1 cellular context compared by ENCODE assay signal in the genomic region with DNA sequence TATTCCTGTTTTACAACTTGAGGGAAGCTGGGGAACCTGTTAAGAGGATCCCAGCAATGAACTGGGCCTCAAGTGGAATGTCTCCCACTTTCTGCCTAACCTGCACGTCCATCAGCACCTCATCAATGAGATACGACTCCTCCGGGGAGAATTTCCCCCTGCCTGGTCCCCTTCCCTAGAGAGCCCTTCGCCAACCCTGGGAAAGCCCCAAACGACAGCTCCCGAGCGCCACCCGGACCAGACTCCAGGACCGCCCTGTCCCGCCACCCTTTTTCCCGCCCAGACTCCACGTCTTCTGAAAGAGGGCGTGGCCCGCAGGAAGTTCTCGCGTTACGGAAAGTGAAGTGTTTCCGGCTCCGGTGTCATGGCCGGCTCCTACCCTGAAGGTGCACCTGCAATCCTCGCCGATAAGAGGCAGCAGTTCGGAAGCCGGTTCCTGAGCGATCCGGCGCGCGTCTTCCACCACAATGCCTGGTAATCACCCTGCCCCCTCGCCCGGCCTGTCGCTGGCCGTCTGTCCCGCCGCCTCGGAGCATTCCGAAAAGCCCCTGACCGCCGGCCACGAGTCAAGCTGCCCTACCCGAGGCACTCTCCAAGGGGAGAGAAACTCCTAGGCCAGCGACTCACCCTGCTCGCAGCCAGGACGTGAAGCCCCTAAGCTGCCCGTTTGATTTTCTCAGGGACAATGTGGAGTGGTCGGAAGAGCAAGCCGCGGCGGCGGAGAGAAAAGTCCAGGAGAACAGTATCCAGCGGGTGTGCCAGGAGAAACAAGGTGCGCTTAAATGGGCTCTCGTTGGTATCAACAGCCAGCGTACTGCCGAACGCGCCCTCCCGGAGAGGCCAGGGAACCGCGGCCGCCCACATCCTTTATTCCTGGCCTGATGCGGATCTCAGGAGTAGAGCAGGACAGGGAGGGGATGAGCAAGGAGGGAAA.
A peak's percentile ranks its signal among the peaks of the same experiment; 100 is the strongest.
TF ChIP-seq lines count a peak whose summit lies in the region.

TSS of gene METTL2B (plus strand) at position 347 of the 934 bp plus-strand sequence. CDS start at position 365, 18 bp downstream.

TF ChIP-seq in GM12878, 131 proteins besides CTCF, POLR2A, EP300 and RAD21 (continued from another document and continues in another):
- TF ChIP-seq E4F1 (IDR thresholded peaks at IDR 0.05; ENCODE audit: borderline replicate concordance, partially characterized antibody) (peak; percentile 22), ATF7 (IDR thresholded peaks at IDR 0.05; ENCODE audit: low read depth) (0 out of 2 replicates have a peak, but pooled peaks have one; percentile 12), SMC3 (IDR thresholded peaks at IDR 0.05; ENCODE audit: borderline replicate concordance, low read length) (peak; percentile 19; the same call in 1 of the 2 replicates), MXI1 (IDR thresholded peaks at IDR 0.05; ENCODE audit: low read depth, low read length) (peak; percentile 78; the same call in 1 of the 2 replicates), TARDBP (IDR thresholded peaks at IDR 0.05; ENCODE audit: borderline replicate concordance) (peak; percentile 31; the same call in 1 of the 2 replicates), SP1 (IDR thresholded peaks at IDR 0.05; ENCODE audit: low read depth, low read length) (peak; percentile 47), CBX5 (IDR thresholded peaks at IDR 0.05; ENCODE audit: low read depth) (0 out of 2 replicates have a peak, but pooled peaks have one; percentile 57), ZNF207 (IDR thresholded peaks at IDR 0.05; ENCODE audit: borderline replicate concordance) (0 out of 2 replicates have a peak, but pooled peaks have one; percentile 43), POLR2AphosphoS5 (IDR thresholded peaks at IDR 0.05; ENCODE audit: low read length) (peak; percentile 80; the same call in 1 of the 2 replicates), SMAD1 (IDR thresholded peaks at IDR 0.05; ENCODE audit: low read depth, partially characterized antibody) (peak; percentile 42), NBN (IDR thresholded peaks at IDR 0.05) (peak; percentile 60; the same call in 1 of the 2 replicates), HCFC1 (IDR thresholded peaks at IDR 0.05; ENCODE audit: low read length) (peak; percentile 68), ELK1 (IDR thresholded peaks at IDR 0.05; ENCODE audit: low read depth, low read length) (peak; percentile 49; the same call in 1 of the 2 replicates), KLF5 (IDR thresholded peaks at IDR 0.05; ENCODE audit: partially characterized antibody) (peak; percentile 67), RELB (IDR thresholded peaks at IDR 0.05; ENCODE audit: low read depth) (peak; percentile 98), CREM (IDR thresholded peaks at IDR 0.05; ENCODE audit: low read depth) (peak; percentile 47; the same call in 1 of the 2 replicates), RELA (IDR thresholded peaks at IDR 0.05; ENCODE audit: borderline replicate concordance, partially characterized antibody) (peak; percentile 62), SIX5 (IDR thresholded peaks at IDR 0.05; ENCODE audit: low read depth, low read length, severe bottlenecking) (peak; percentile 36), BACH1 (IDR thresholded peaks at IDR 0.05; ENCODE audit: borderline replicate concordance) (peak; percentile 18; the same call in 1 of the 2 replicates), BHLHE40 (IDR thresholded peaks at IDR 0.05; ENCODE audit: borderline replicate concordance in 1 of 2, low read depth in 2 of 2, low read length in 1 of 2) (peak in 1 of 2 experiments; percentile 45; a peak in 2 of 4 replicates), RB1 (IDR thresholded peaks at IDR 0.05; ENCODE audit: borderline replicate concordance) (peak; percentile 99), NR2C1 (IDR thresholded peaks at IDR 0.05) (peak; percentile 73), RUNX3 (IDR thresholded peaks at IDR 0.05; ENCODE audit: low read length) (peak; percentile 35; the same call in 1 of the 2 replicates), TAF1 (IDR thresholded peaks at IDR 0.05; ENCODE audit: borderline replicate concordance, low read depth, low read length) (peak; percentile 84)
- TF ChIP-seq, protein P1, sequence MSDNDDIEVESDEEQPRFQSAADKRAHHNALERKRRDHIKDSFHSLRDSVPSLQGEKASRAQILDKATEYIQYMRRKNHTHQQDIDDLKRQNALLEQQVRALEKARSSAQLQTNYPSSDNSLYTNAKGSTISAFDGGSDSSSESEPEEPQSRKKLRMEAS (IDR thresholded peaks at IDR 0.05; ENCODE audit: low read depth, low read length) = peak; percentile 75
- TF ChIP-seq, protein P2, sequence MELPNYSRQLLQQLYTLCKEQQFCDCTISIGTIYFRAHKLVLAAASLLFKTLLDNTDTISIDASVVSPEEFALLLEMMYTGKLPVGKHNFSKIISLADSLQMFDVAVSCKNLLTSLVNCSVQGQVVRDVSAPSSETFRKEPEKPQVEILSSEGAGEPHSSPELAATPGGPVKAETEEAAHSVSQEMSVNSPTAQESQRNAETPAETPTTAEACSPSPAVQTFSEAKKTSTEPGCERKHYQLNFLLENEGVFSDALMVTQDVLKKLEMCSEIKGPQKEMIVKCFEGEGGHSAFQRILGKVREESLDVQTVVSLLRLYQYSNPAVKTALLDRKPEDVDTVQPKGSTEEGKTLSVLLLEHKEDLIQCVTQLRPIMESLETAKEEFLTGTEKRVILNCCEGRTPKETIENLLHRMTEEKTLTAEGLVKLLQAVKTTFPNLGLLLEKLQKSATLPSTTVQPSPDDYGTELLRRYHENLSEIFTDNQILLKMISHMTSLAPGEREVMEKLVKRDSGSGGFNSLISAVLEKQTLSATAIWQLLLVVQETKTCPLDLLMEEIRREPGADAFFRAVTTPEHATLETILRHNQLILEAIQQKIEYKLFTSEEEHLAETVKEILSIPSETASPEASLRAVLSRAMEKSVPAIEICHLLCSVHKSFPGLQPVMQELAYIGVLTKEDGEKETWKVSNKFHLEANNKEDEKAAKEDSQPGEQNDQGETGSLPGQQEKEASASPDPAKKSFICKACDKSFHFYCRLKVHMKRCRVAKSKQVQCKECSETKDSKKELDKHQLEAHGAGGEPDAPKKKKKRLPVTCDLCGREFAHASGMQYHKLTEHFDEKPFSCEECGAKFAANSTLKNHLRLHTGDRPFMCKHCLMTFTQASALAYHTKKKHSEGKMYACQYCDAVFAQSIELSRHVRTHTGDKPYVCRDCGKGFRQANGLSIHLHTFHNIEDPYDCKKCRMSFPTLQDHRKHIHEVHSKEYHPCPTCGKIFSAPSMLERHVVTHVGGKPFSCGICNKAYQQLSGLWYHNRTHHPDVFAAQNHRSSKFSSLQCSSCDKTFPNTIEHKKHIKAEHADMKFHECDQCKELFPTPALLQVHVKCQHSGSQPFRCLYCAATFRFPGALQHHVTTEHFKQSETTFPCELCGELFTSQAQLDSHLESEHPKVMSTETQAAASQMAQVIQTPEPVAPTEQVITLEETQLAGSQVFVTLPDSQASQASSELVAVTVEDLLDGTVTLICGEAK (IDR thresholded peaks at IDR 0.05; ENCODE audit: borderline replicate concordance) = peak; percentile 91
- TF ChIP-seq, protein P3, sequence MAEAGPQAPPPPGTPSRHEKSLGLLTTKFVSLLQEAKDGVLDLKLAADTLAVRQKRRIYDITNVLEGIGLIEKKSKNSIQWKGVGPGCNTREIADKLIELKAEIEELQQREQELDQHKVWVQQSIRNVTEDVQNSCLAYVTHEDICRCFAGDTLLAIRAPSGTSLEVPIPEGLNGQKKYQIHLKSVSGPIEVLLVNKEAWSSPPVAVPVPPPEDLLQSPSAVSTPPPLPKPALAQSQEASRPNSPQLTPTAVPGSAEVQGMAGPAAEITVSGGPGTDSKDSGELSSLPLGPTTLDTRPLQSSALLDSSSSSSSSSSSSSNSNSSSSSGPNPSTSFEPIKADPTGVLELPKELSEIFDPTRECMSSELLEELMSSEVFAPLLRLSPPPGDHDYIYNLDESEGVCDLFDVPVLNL (IDR thresholded peaks at IDR 0.05; ENCODE audit: low read depth, low read length) = peak; percentile 86
- TF ChIP-seq, protein P4, sequence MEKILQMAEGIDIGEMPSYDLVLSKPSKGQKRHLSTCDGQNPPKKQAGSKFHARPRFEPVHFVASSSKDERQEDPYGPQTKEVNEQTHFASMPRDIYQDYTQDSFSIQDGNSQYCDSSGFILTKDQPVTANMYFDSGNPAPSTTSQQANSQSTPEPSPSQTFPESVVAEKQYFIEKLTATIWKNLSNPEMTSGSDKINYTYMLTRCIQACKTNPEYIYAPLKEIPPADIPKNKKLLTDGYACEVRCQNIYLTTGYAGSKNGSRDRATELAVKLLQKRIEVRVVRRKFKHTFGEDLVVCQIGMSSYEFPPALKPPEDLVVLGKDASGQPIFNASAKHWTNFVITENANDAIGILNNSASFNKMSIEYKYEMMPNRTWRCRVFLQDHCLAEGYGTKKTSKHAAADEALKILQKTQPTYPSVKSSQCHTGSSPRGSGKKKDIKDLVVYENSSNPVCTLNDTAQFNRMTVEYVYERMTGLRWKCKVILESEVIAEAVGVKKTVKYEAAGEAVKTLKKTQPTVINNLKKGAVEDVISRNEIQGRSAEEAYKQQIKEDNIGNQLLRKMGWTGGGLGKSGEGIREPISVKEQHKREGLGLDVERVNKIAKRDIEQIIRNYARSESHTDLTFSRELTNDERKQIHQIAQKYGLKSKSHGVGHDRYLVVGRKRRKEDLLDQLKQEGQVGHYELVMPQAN (conservative IDR thresholded peaks at IDR 0.05) = peak; percentile 50; the same call in 1 of the 2 replicates
- TF ChIP-seq, protein P5, sequence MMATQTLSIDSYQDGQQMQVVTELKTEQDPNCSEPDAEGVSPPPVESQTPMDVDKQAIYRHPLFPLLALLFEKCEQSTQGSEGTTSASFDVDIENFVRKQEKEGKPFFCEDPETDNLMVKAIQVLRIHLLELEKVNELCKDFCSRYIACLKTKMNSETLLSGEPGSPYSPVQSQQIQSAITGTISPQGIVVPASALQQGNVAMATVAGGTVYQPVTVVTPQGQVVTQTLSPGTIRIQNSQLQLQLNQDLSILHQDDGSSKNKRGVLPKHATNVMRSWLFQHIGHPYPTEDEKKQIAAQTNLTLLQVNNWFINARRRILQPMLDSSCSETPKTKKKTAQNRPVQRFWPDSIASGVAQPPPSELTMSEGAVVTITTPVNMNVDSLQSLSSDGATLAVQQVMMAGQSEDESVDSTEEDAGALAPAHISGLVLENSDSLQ (IDR thresholded peaks at IDR 0.05) = peak; percentile 58
- TF ChIP-seq, protein P6, sequence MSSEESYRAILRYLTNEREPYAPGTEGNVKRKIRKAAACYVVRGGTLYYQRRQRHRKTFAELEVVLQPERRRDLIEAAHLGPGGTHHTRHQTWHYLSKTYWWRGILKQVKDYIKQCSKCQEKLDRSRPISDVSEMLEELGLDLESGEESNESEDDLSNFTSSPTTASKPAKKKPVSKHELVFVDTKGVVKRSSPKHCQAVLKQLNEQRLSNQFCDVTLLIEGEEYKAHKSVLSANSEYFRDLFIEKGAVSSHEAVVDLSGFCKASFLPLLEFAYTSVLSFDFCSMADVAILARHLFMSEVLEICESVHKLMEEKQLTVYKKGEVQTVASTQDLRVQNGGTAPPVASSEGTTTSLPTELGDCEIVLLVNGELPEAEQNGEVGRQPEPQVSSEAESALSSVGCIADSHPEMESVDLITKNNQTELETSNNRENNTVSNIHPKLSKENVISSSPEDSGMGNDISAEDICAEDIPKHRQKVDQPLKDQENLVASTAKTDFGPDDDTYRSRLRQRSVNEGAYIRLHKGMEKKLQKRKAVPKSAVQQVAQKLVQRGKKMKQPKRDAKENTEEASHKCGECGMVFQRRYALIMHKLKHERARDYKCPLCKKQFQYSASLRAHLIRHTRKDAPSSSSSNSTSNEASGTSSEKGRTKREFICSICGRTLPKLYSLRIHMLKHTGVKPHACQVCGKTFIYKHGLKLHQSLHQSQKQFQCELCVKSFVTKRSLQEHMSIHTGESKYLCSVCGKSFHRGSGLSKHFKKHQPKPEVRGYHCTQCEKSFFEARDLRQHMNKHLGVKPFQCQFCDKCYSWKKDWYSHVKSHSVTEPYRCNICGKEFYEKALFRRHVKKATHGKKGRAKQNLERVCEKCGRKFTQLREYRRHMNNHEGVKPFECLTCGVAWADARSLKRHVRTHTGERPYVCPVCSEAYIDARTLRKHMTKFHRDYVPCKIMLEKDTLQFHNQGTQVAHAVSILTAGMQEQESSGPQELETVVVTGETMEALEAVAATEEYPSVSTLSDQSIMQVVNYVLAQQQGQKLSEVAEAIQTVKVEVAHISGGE (CRISPR knock-in tag; IDR thresholded peaks at IDR 0.05) = peak; percentile 51; the same call in 1 of the 2 replicates
